17 cellular contexts compared by ENCODE assay signal in genomic region chr2:4995466-4995865, GRCh38.
"Had no signal": no experiment of that assay in that cellular context is flagged by ENCODE, and none has a peak within 500 bp of the region (broad histone marks: within the 10 kb centered on the region; RNA-seq: fewer than 3 reads in every experiment).

No MANE protein-coding gene starts in this region.

- H3K9me3 ChIP-seq: testis had no signal

- H3K4me3 Mint-ChIP-seq: activated naive CD4-positive, alpha-beta T cell treated with anti-CD3 and anti-CD28 coated beads for 36 hours; activated T-helper 17 cell treated with anti-CD3 and anti-CD28 coated beads, Interleukin-2, amount 50 U/mL, for 72 hours; stimulated activated naive CD8-positive, alpha-beta T cell treated with anti-CD3 and anti-CD28 coated beads, Interleukin-15, Interleukin-2, amounts not matched to agents 100 ng/mL and 50 ng/mL, for 24 hours had no signal

- H3K27ac ChIP-seq: foreskin keratinocyte, parathyroid adenoma, testis had no signal

- H3K79me2 ChIP-seq: parathyroid adenoma had no signal

- H3K27ac Mint-ChIP-seq: activated naive CD4-positive, alpha-beta T cell treated with anti-CD3 and anti-CD28 coated beads for 36 hours; activated T-helper 17 cell treated with anti-CD3 and anti-CD28 coated beads, Interleukin-2, amount 50 U/mL, for 72 hours; stimulated activated naive CD8-positive, alpha-beta T cell treated with anti-CD3 and anti-CD28 coated beads, Interleukin-15, Interleukin-2, amounts not matched to agents 100 ng/mL and 50 ng/mL, for 24 hours had no signal

- H3K4me1 ChIP-seq: foreskin keratinocyte, parathyroid adenoma, testis had no signal

- H3K27me3 Mint-ChIP-seq: activated T-helper 17 cell treated with anti-CD3 and anti-CD28 coated beads, Interleukin-2, amount 50 U/mL, for 72 hours; stimulated activated naive CD8-positive, alpha-beta T cell treated with anti-CD3 and anti-CD28 coated beads, Interleukin-15, Interleukin-2, amounts not matched to agents 100 ng/mL and 50 ng/mL, for 24 hours had no signal

- H3K4me3 ChIP-seq: testis had no signal

- H3K4me1 Mint-ChIP-seq: activated T-helper 17 cell treated with anti-CD3 and anti-CD28 coated beads, Interleukin-2, amount 50 U/mL, for 72 hours had no signal

- H2AFZ ChIP-seq: parathyroid adenoma had no signal

- DNase-seq: activated CD4-positive, alpha-beta T cell treated with anti-CD3 and anti-CD28 coated beads, Interleukin-2, amount 50 U/mL, for 1 hour; activated CD4-positive, CD25-positive, alpha-beta regulatory T cell; activated naive CD4-positive, alpha-beta T cell treated with anti-CD3 and anti-CD28 coated beads for 36 hours; activated T-cell treated with anti-CD3 and anti-CD28 coated beads for 4 hours; foreskin keratinocyte; head of caudate nucleus; kidney; left ventricle myocardium superior; retina; stimulated activated CD4-positive, alpha-beta T cell treated with anti-CD3 and anti-CD28 coated beads, Interleukin-15, amount 100 ng/mL, for 24 hours; stimulated activated CD4-positive, alpha-beta T cell treated with anti-CD3 and anti-CD28 coated beads, Interleukin-4, amount 100 ng/mL, for 24 hours; testis had no signal

- H3K9ac ChIP-seq: parathyroid adenoma had no signal

- FAIRE-seq: astrocyte, endothelial cell of umbilical vein had no signal

- H3K9me3 Mint-ChIP-seq: activated naive CD4-positive, alpha-beta T cell treated with anti-CD3 and anti-CD28 coated beads for 36 hours; stimulated activated naive CD8-positive, alpha-beta T cell treated with anti-CD3 and anti-CD28 coated beads, Interleukin-15, Interleukin-2, amounts not matched to agents 100 ng/mL and 50 ng/mL, for 24 hours had no signal

- H3K27me3 ChIP-seq: foreskin keratinocyte, testis had no signal
